11 cellular contexts compared by ENCODE assay signal in genomic region chr1:167136191-167136614, GRCh38. TPM values are rescaled to one million over a fixed set of nuclear protein-coding genes. Genes with fewer than 3 reads are reported as not detected.
A peak's percentile ranks its signal among the peaks of the same experiment; 100 is the strongest.
DNase-seq lines count a peak whose midpoint lies in the region; ATAC-seq and TF ChIP-seq lines count a peak whose summit lies in the region.
"Had no signal": no experiment of that assay in that cellular context is flagged by ENCODE, and none has a peak within 500 bp of the region (broad histone marks: within the 10 kb centered on the region; RNA-seq: fewer than 3 reads in every experiment).

No MANE protein-coding gene starts in this region.

- TF ChIP-seq CTCF in esophagus muscularis mucosa (IDR thresholded peaks at IDR 0.05) = no peak
- no peak for TF ChIP-seq CTCF in endothelial cell (IDR thresholded peaks at IDR 0.05; ENCODE audit: unreplicated experiment)

- in situ Hi-C loops in G401 (cut with HindIII; ENCODE audit: low sequenced_read_pairs) = no loop called here

- TF ChIP-seq POLR2A in esophagus muscularis mucosa (IDR thresholded peaks at IDR 0.05; ENCODE audit: low read depth) = no peak

- DNase-seq in G401 (ENCODE audit: low spot score) (peak; percentile 54), NCI-H187 treated with DMSO at 0.1 percent for 48 hours (lab: John Stamatoyannopoulos, UW) (peak; percentile 37), esophagus muscularis mucosa (ENCODE audit: extremely low spot score) (peak; percentile 78), renal cortical epithelial cell (ENCODE audit: low read depth) (peak; percentile 98), endothelial cell (ENCODE audit: low spot score) (no peak), H7 (no peak)
- DNase-seq in activated T-cell treated with anti-CD3 and anti-CD28 coated beads, Interleukin-2, amount 50 U/mL, for 48 hours = no peak
- DNase-seq: NCI-H1092 treated with DMSO at 0.1 percent for 48 hours, stomach had no signal

- peaks cover 12% of the 10 kb centered on the region for H3K4me1 Mint-ChIP-seq in endothelial cell (ENCODE audit: unreplicated experiment)

- H3K36me3 Mint-ChIP-seq in endothelial cell (ENCODE audit: low read depth, unreplicated experiment) = no peaks in the 10 kb centered on the region

- H3K4me3 Mint-ChIP-seq in endothelial cell (ENCODE audit: unreplicated experiment) = no peak overlapping the region
- H3K4me3 Mint-ChIP-seq: T-helper 1 cell treated with Interleukin-12 subunit alpha and Interleukin-12 subunit beta and Interleukin-4 antibody, amounts not matched to agents 30 μg/mL and 1 μg/mL, for 36 hours had no signal

- H3K27ac ChIP-seq in esophagus muscularis mucosa (replicated peaks in 1 of 4) = no peak overlapping the region
- H3K27ac ChIP-seq: stomach had no signal

- no peak overlapping the region for H3K27ac Mint-ChIP-seq in endothelial cell (ENCODE audit: unreplicated experiment)
- H3K27ac Mint-ChIP-seq: T-helper 1 cell treated with Interleukin-12 subunit alpha and Interleukin-12 subunit beta and Interleukin-4 antibody, amounts not matched to agents 30 μg/mL and 1 μg/mL, for 36 hours had no signal

- intact Hi-C loops in esophagus muscularis mucosa (cut with DNase I) = no loop called here

- no peaks in the 10 kb centered on the region for H3K9me3 ChIP-seq in esophagus muscularis mucosa

- H3K9me3 Mint-ChIP-seq in endothelial cell (ENCODE audit: unreplicated experiment) = no peaks in the 10 kb centered on the region
- H3K9me3 Mint-ChIP-seq: T-helper 1 cell treated with Interleukin-12 subunit alpha and Interleukin-12 subunit beta and Interleukin-4 antibody, amounts not matched to agents 30 μg/mL and 1 μg/mL, for 36 hours had no signal

- ATAC-seq in GM21576 (IDR thresholded peaks at IDR 0.05; ENCODE audit: unreplicated experiment) = no peak

- H3K36me3 ChIP-seq in esophagus muscularis mucosa (no peaks in the 10 kb centered on the region), H7 (replicated peaks; ENCODE audit: control insufficient read depth, insufficient read depth, low read length) (no peaks in the 10 kb centered on the region)
- H3K36me3 ChIP-seq: stomach had no signal

- peaks cover 1% of the 10 kb centered on the region for H3K27me3 Mint-ChIP-seq in endothelial cell (ENCODE audit: unreplicated experiment)

- peaks cover 0 to 3% (median 1%) of the 10 kb centered on the region in 4 donors for H3K4me1 ChIP-seq in esophagus muscularis mucosa
- H3K4me1 ChIP-seq: stomach had no signal

- H3K4me3 ChIP-seq in esophagus muscularis mucosa (no peak overlapping the region), H7 (ENCODE audit: insufficient read depth, low read depth, low read length) (no peak overlapping the region)
- H3K4me3 ChIP-seq: stomach had no signal

- no peaks in the 10 kb centered on the region for H3K27me3 ChIP-seq in esophagus muscularis mucosa
- H3K27me3 ChIP-seq in H7 (ENCODE audit: control insufficient read depth, insufficient read depth, low read length) = no peaks in the 10 kb centered on the region
- H3K27me3 ChIP-seq: stomach had no signal

- 57% methylated on average over 2 of the region's 2 CpGs for WGBS in esophagus muscularis mucosa

- no peak for TF ChIP-seq EP300 in esophagus muscularis mucosa (IDR thresholded peaks at IDR 0.05)

RNA-seq across cellular contexts. Expression of gene STYXL2, which starts 42.3 kb away (rescaled TPM):
- total RNA-seq in G401 (2014; rRNA removed; shearing (Covaris generic)) = 0.10 and 0.68 TPM in 2 replicates
- total RNA-seq in esophagus muscularis mucosa = under 1 TPM in 2 of 4 donors, not detected in 2; 0.32 to 0.46 TPM
- total RNA-seq in renal cortical epithelial cell = 0.05 TPM in 1 of 2 replicates, not detected in the other
- total RNA-seq in endothelial cell (ENCODE audit: unreplicated experiment) = 1.9 TPM
- total RNA-seq in H7 (2014; rRNA removed; shearing (Covaris generic)) = 0.07 and 0.24 TPM in 2 replicates

RNA-seq across cellular contexts. Expression of gene GPA33, which starts 46.0 kb away (rescaled TPM):
- 0.12 and 1.1 TPM in 2 replicates for total RNA-seq in G401 (2014; rRNA removed; shearing (Covaris generic))
- total RNA-seq in esophagus muscularis mucosa (under 1 TPM in 1 of 4 donors, not detected in 3; 0.57 TPM), renal cortical epithelial cell (0.10 and 0.17 TPM in 2 replicates), endothelial cell (ENCODE audit: unreplicated experiment) (0.10 TPM)
- 0.59 and 0.69 TPM in 2 replicates for total RNA-seq in H7 (2014; rRNA removed; shearing (Covaris generic))

Comparison
In these comparisons a context has a peak if more than half of its experiments do, and no peak if none do; other contexts are left out.
1. DNase-seq: peak in G401 (single experiment), NCI-H187 treated with DMSO at 0.1 percent for 48 hours (single experiment), esophagus muscularis mucosa (single experiment) and renal cortical epithelial cell (single experiment); none in endothelial cell (single experiment), activated T-cell treated with anti-CD3 and anti-CD28 coated beads, Interleukin-2, amount 50 U/mL, for 48 hours (0 of 2) and H7 (single experiment).